In genomic region chr6:79544299-79544927, GRCh38 we compare ENCODE assay signal across 8 cellular contexts. TPM values are rescaled to one million over a fixed set of nuclear protein-coding genes. Genes with fewer than 3 reads are reported as not detected.
DNase-seq lines count a peak whose midpoint lies in the region; ATAC-seq and TF ChIP-seq lines count a peak whose summit lies in the region.

No MANE protein-coding gene starts in this region.

- H3K36me3 ChIP-seq in OCI-LY7 (ENCODE audit: insufficient read depth, low read length): no peaks in the 10 kb centered on the region
- H3K36me3 ChIP-seq in stomach: no peaks in the 10 kb centered on the region

- H3K4me2 ChIP-seq in OCI-LY7 (ENCODE audit: low read length): 0 out of 2 replicates have a peak overlapping the region, but pooled peaks have one; percentile 21

- H3K9me3 ChIP-seq in OCI-LY7 (ENCODE audit: low read length) (no peaks in the 10 kb centered on the region), stomach (no peaks in the 10 kb centered on the region)

- H3K27ac ChIP-seq in OCI-LY7 (ENCODE audit: low read depth, low read length, poor library complexity, severe bottlenecking) (no peak overlapping the region), stomach (peak overlapping the region in 4 of 5 donors; percentile 43 to 78 (median 56))

- no peak overlapping the region for H3K4me3 ChIP-seq in OCI-LY7 (ENCODE audit: low read depth, low read length, poor library complexity, severe bottlenecking)
- peak overlapping the region in 1 of 4 donors; percentile 8 for H3K4me3 ChIP-seq in stomach

- no peaks in the 10 kb centered on the region for H4K20me1 ChIP-seq in OCI-LY7 (ENCODE audit: insufficient read depth, low read length)

- no peak for TF ChIP-seq POLR2A in stomach (IDR thresholded peaks at IDR 0.05)

- intact Hi-C loops in OCI-LY7 (cut with micrococcal nuclease; ENCODE audit: unreplicated experiment): no loop called here
- intact Hi-C loops in stomach (cut with DNase I; ENCODE audit: low total_unique reads): no loop called here

- H3K4me1 ChIP-seq in OCI-LY7 (ENCODE audit: insufficient read depth, low read length, poor library complexity, severe bottlenecking) (peaks cover 20% of the 10 kb centered on the region), stomach (peaks cover 8 to 38% (median 21%) of the 10 kb centered on the region in 4 donors)

- POLR2A ChIA-PET in OCI-LY7 (lab: Charles Lee): interaction anchor here (0.6 to 0.9 kb wide), 3 partner anchors 27 to 61 kb away, joined by 3 read pairs; no protein-coding TSS in a partner anchor

- TF ChIP-seq EP300 in stomach (IDR thresholded peaks at IDR 0.05): no peak

- H3K27me3 ChIP-seq in stomach: no peaks in the 10 kb centered on the region

- 48 to 71% (median 61%) methylated on average over 2 of the region's 2 CpGs for WGBS in stomach, 5 donors

- CTCF ChIA-PET in OCI-LY7 (lab: Charles Lee; ENCODE audit: unreplicated experiment): interaction anchor here (0.7 kb wide), 1 partner anchor 87 kb away, joined by 3 read pairs; the partner anchor contains the start of gene SH3BGRL2

- H3K79me2 ChIP-seq in OCI-LY7 (ENCODE audit: insufficient read depth, low read depth, low read length): no peaks in the 10 kb centered on the region

- BruUV-seq in OCI-LY7 (replicated peaks; lab: Mats Ljungman, UMichigan): no TSS peak

- TF ChIP-seq CTCF in OCI-LY7 (conservative IDR thresholded peaks at IDR 0.05; ENCODE audit: low read length): no peak
- no peak for TF ChIP-seq CTCF in stomach (IDR thresholded peaks at IDR 0.05)

- H3K9me2 ChIP-seq in OCI-LY7 (ENCODE audit: insufficient read depth, low read length): no peaks in the 10 kb centered on the region

- ATAC-seq in HG02840 (IDR thresholded peaks at IDR 0.05; ENCODE audit: low FRiP score, unreplicated experiment): peak; percentile 47

- H2AFZ ChIP-seq in OCI-LY7 (ENCODE audit: low read length): 0 out of 2 replicates have a peak overlapping the region, but pooled peaks have one; percentile 38

- DNase-seq in DMS153 treated with DMSO at 0.1 percent for 48 hours (lab: John Stamatoyannopoulos, UW; ENCODE audit: unreplicated experiment) (peak; percentile 75), DMS153 (lab: John Stamatoyannopoulos, UW) (no peak), OCI-LY7 (ENCODE audit: low spot score) (no peak), foreskin melanocyte (peak; percentile 23), stomach (no peak), NCI-H2029 (lab: John Stamatoyannopoulos, UW) (no peak), epidermal melanocyte (ENCODE audit: insufficient read length, low spot score) (no peak)

RNA-seq across cellular contexts. Expression of gene LCA5, which starts 7.2 kb away (rescaled TPM):
- 0.77 and 1.3 TPM in 2 replicates for total RNA-seq in OCI-LY7 (2014; rRNA removed; shearing (Covaris generic))
- total RNA-seq in OCI-LY7 (2022): 2.0 and 2.4 TPM in 2 replicates
- 1 to 10 TPM in 3 of 5 donors, under 1 TPM in 1, not detected in 1; under 0.01 to 9.5 (median 4.1) TPM for total RNA-seq in stomach
- polyA plus RNA-seq in stomach: 1 to 10 TPM in 2 of 3 donors, under 1 TPM in 1; 0.87 to 1.3 (median 1.2) TPM

Comparison
In these comparisons a context has a peak if more than half of its experiments do, and no peak if none do; other contexts are left out.
1. DNase-seq: peak in DMS153 treated with DMSO at 0.1 percent for 48 hours (single experiment) and foreskin melanocyte (single experiment); none in DMS153 (single experiment), OCI-LY7 (single experiment), stomach (single experiment), NCI-H2029 (single experiment) and epidermal melanocyte (single experiment).